22 cellular contexts compared by ENCODE assay signal in genomic region chr22:49776053-49776511, GRCh38.
"Had no signal": no experiment of that assay in that cellular context is flagged by ENCODE, and none has a peak within 500 bp of the region (broad histone marks: within the 10 kb centered on the region; RNA-seq: fewer than 3 reads in every experiment).

No MANE protein-coding gene starts in this region.

- H3K27ac ChIP-seq: coronary artery, epithelial cell of prostate, esophagus squamous epithelium, gastroesophageal sphincter, left ventricle myocardium inferior, lower lobe of right lung, ovary, spleen had no signal

- H3K36me3 ChIP-seq: ovary had no signal

- H3K9me3 Mint-ChIP-seq: memory B cell; mesothelial cell of epicardium; natural killer cell; neural crest cell; stimulated activated memory B cell treated with anti-CD40 and anti-IgM and Interleukin-4, amounts not matched to agents 10 μg/mL and 1 μg/mL and 100 μg/mL, for 72 hours; type B pancreatic cell had no signal

- H3K4me3 ChIP-seq: coronary artery, esophagus squamous epithelium, gastroesophageal sphincter, left ventricle myocardium inferior, lower lobe of right lung, ovary, spleen had no signal

- H3K27me3 Mint-ChIP-seq: memory B cell; stimulated activated memory B cell treated with anti-CD40 and anti-IgM and Interleukin-4, amounts not matched to agents 10 μg/mL and 1 μg/mL and 100 μg/mL, for 72 hours; type B pancreatic cell had no signal

- H3K27me3 ChIP-seq: esophagus squamous epithelium, gastroesophageal sphincter, ovary, spleen had no signal

- H3K9me3 ChIP-seq: esophagus squamous epithelium, gastroesophageal sphincter, left ventricle myocardium inferior, lower lobe of right lung, ovary, spleen had no signal

- H3K36me3 Mint-ChIP-seq: natural killer cell had no signal

- DNase-seq: effector CD8-positive, alpha-beta T cell; esophagus squamous epithelium; foreskin fibroblast; islet precursor cell; left ventricle myocardium inferior; lower lobe of right lung; natural killer cell; nucleus accumbens; spleen; stimulated activated CD4-positive, alpha-beta T cell treated with anti-CD3 and anti-CD28 coated beads, Interleukin-15, amount 100 ng/mL, for 24 hours; stimulated activated CD4-positive, alpha-beta T cell treated with anti-CD3 and anti-CD28 coated beads, Interleukin-1b, Interleukin-23, amount 100 ng/mL, for 48 hours; stimulated activated CD4-positive, alpha-beta T cell treated with anti-CD3 and anti-CD28 coated beads, Interleukin-4, amount 100 ng/mL, for 24 hours had no signal

- H3K4me3 Mint-ChIP-seq: memory B cell; mesothelial cell of epicardium; natural killer cell; neural crest cell; stimulated activated memory B cell treated with anti-CD40 and anti-IgM and Interleukin-4, amounts not matched to agents 10 μg/mL and 1 μg/mL and 100 μg/mL, for 72 hours; type B pancreatic cell had no signal

- ATAC-seq: gastroesophageal sphincter; lower lobe of right lung; natural killer cell; sciatic nerve; stimulated activated memory B cell treated with anti-CD40 and anti-IgM and Interleukin-4, amounts not matched to agents 10 μg/mL and 1 μg/mL and 100 μg/mL, for 72 hours had no signal

- H3K4me1 Mint-ChIP-seq: memory B cell, mesothelial cell of epicardium, natural killer cell, neural crest cell had no signal

- H3K27ac Mint-ChIP-seq: memory B cell; mesothelial cell of epicardium; stimulated activated memory B cell treated with anti-CD40 and anti-IgM and Interleukin-4, amounts not matched to agents 10 μg/mL and 1 μg/mL and 100 μg/mL, for 72 hours; type B pancreatic cell had no signal
